Comparison of ENCODE assay signal across 20 cellular contexts in the genomic region with DNA sequence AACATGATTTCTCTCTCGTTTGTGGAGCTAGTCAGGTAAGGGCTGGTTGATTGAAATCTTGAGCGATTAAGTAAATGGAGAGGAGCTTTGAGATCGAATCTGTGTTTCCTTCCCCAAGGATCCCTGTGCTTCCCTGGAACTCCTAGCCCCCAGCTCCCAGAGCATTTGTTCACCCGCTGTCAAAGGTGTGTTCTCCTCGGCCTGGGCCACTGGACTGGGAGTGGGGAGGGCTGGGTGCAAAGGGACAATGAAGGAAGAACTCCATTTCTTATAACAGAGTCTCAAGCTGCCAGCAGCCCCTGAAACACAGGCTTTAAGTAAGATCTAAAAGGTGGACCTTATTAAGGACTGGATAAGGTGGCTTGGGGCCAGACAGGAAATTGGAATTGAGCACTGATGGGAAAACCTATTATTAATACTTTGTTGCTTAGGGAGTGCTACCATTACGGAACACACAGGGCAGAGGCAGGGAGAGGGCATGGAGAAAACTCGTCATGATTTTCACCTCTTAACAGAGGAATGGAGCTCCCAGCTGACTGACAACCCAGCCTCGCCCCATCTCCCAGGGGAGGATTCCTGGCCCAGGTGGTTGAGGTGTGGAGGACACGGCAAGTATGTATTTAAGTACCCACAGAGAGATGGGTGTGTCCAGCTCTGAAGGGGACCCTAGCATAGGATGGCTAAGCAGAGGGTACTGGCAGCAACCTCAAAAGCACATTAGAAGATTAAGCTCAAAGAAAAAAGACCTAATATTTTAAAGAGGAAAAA.
"Had no signal": no experiment of that assay in that cellular context is flagged by ENCODE, and none has a peak within 500 bp of the region (broad histone marks: within the 10 kb centered on the region; RNA-seq: fewer than 3 reads in every experiment).

No MANE protein-coding gene starts in this region.

- H3K36me3 Mint-ChIP-seq: activated naive CD8-positive, alpha-beta T cell treated with anti-CD3 and anti-CD28 coated beads, Interleukin-2, amount 10 ng/mL, durations not matched to agents 7 days and 5 days; T-cell had no signal

- H3K27me3 ChIP-seq: adrenal gland, breast epithelium had no signal

- H3K4me3 Mint-ChIP-seq: activated CD8-positive, alpha-beta T cell treated with anti-CD3 and anti-CD28 coated beads for 36 hours; activated naive CD8-positive, alpha-beta T cell treated with anti-CD3 and anti-CD28 coated beads, Interleukin-2, amount 10 ng/mL, durations not matched to agents 7 days and 5 days; T-cell had no signal

- H3K9me3 ChIP-seq: adrenal gland had no signal

- H3K4me3 ChIP-seq: adrenal gland, breast epithelium, SK-N-MC had no signal

- H3K4me1 ChIP-seq: adrenal gland, breast epithelium had no signal

- H3K4me1 Mint-ChIP-seq: activated naive CD8-positive, alpha-beta T cell treated with anti-CD3 and anti-CD28 coated beads, Interleukin-2, amount 10 ng/mL, durations not matched to agents 7 days and 5 days; T-cell had no signal

- H3K27ac Mint-ChIP-seq: activated CD8-positive, alpha-beta T cell treated with anti-CD3 and anti-CD28 coated beads for 36 hours; activated naive CD8-positive, alpha-beta T cell treated with anti-CD3 and anti-CD28 coated beads, Interleukin-2, amount 10 ng/mL, durations not matched to agents 7 days and 5 days; T-cell had no signal

- DNase-seq: activated CD4-positive, alpha-beta T cell treated with anti-CD3 and anti-CD28 coated beads, Interleukin-2, amount 50 U/mL, for 1 hour; activated CD4-positive, CD25-positive, alpha-beta regulatory T cell; activated CD8-positive, alpha-beta memory T cell treated with anti-CD3 and anti-CD28 coated beads, Interleukin-2, amount 50 U/mL, for 48 hours; activated CD8-positive, alpha-beta T cell treated with anti-CD3 and anti-CD28 coated beads for 36 hours; activated naive CD4-positive, alpha-beta T cell treated with anti-CD3 and anti-CD28 coated beads, Interleukin-2, amount 50 U/mL, for 16 hours; activated naive CD8-positive, alpha-beta T cell treated with anti-CD3 and anti-CD28 coated beads, Interleukin-2, amount 10 ng/mL, durations not matched to agents 7 days and 5 days; activated T-cell treated with anti-CD3 and anti-CD28 coated beads, Interleukin-2, amount 50 U/mL, for 1 hour; adrenal gland; anterior cingulate cortex; caudate nucleus; KG1; NCI-H1092; NCI-H1930; NCI-H82; T-cell; T-helper 2 cell; T1000 had no signal

- H3K27me3 Mint-ChIP-seq: activated naive CD8-positive, alpha-beta T cell treated with anti-CD3 and anti-CD28 coated beads, Interleukin-2, amount 10 ng/mL, durations not matched to agents 7 days and 5 days had no signal

- ATAC-seq: activated CD8-positive, alpha-beta T cell treated with anti-CD3 and anti-CD28 coated beads for 36 hours; T-cell had no signal

- H3K36me3 ChIP-seq: adrenal gland, breast epithelium had no signal

- H3K27ac ChIP-seq: adrenal gland, breast epithelium, SK-N-MC, VCaP had no signal

- H3K9me3 Mint-ChIP-seq: activated CD8-positive, alpha-beta T cell treated with anti-CD3 and anti-CD28 coated beads for 36 hours; activated naive CD8-positive, alpha-beta T cell treated with anti-CD3 and anti-CD28 coated beads, Interleukin-2, amount 10 ng/mL, durations not matched to agents 7 days and 5 days had no signal
